Comparison of ENCODE assay signal across 8 cellular contexts in the genomic region with DNA sequence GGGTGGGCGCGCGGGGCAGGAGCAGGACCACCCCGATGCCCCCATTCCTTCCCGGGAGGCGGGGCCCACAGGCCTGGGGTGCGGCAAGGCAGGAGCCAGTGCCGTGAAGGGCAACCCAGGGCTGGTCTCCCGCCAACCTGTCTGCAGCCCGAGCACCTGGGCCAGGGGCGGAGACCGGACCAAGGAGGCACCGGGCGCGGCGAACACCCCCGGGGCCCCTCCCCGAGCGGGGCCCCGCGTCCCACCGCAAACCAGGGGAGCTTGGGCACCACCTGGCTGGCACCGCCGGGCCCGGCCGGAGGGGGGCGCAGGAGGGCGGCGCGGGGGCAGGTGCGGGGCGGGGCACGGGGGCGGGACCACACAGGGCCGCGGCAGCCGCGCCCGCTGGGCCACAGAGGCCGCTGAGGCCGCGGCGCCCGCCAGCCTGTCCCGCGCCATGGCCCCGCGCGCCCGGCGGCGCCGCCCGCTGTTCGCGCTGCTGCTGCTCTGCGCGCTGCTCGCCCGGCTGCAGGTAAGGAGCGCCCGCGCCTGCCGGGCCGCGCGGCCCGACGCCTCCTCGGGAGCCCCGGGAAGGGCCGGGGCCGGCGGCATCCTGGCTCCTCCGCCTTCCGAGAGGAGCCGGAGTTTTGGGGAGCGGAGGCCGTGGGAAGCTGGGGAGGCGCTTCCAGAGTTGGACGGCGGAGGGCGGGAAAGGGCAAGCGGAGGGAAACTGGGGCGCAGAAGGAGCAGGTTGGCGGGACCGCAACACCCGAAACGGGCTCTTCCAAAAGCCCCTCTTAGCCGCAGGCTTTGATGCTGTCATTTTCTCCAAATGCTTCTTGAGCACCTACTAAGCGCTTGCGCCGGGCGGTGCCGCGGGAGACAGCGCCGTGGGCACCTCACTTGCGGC. TPM values are rescaled to one million over a fixed set of nuclear protein-coding genes. Genes with fewer than 3 reads are reported as not detected.
DNase-seq lines count a peak whose midpoint lies in the region; ATAC-seq lines count a peak whose summit lies in the region.

A gene (plus strand): TSS at position 394 of the 889 bp plus-strand sequence. CDS start 43 bp downstream, at position 437.

- peak within 1 kb of the TSS; percentile 92 for H3K4me3 Mint-ChIP-seq in activated T-helper 2 cell treated with anti-CD3 and anti-CD28 coated beads, Interferon-gamma antibody, Interleukin-2, Interleukin-4, amounts not matched to agents 10 μg/mL and 5 μg/mL and 100 μg/mL, durations not matched to agents 14 hours and 24 hours and 36 hours (ENCODE audit: low read depth)

- H3K4me3 ChIP-seq in rectal smooth muscle tissue (ENCODE audit: low read length): peak within 1 kb of the TSS; percentile 64

- DNase-seq in ACHN (peak; percentile 55), NOMO-1 treated with dmso at 0.1 percent for 144 hours (lab: John Stamatoyannopoulos, UW; ENCODE audit: unreplicated experiment) (peak; percentile 16), glomerular visceral epithelial cell (ENCODE audit: extremely low spot score) (peak; percentile 71), NCI-H187 (lab: John Stamatoyannopoulos, UW) (no peak)
- DNase-seq in activated T-helper 2 cell treated with anti-CD3 and anti-CD28 coated beads, Interferon-gamma antibody, Interleukin-2, Interleukin-4, amounts not matched to agents 10 μg/mL and 5 μg/mL and 100 μg/mL, durations not matched to agents 14 hours and 24 hours and 36 hours (ENCODE audit: low spot score): peak; percentile 62

- peaks cover 21% of the 10 kb centered on the region for H3K36me3 Mint-ChIP-seq in activated T-helper 2 cell treated with anti-CD3 and anti-CD28 coated beads, Interferon-gamma antibody, Interleukin-2, Interleukin-4, amounts not matched to agents 10 μg/mL and 5 μg/mL and 100 μg/mL, durations not matched to agents 14 hours and 24 hours and 36 hours (ENCODE audit: low read depth)

- H3K27ac ChIP-seq in rectal smooth muscle tissue (ENCODE audit: low read depth, low read length): no peak within 1 kb of the TSS

- H3K4me1 ChIP-seq in rectal smooth muscle tissue (ENCODE audit: control insufficient read depth, insufficient read depth, low read length): peaks cover 7% of the 10 kb centered on the region

- H3K4me1 Mint-ChIP-seq in activated T-helper 2 cell treated with anti-CD3 and anti-CD28 coated beads, Interferon-gamma antibody, Interleukin-2, Interleukin-4, amounts not matched to agents 10 μg/mL and 5 μg/mL and 100 μg/mL, durations not matched to agents 14 hours and 24 hours and 36 hours (ENCODE audit: low read depth): peaks cover 56% of the 10 kb centered on the region

- H3K27me3 ChIP-seq in rectal smooth muscle tissue (ENCODE audit: control insufficient read depth, insufficient read depth, low read length): peaks cover 25% of the 10 kb centered on the region

- peaks cover 32% of the 10 kb centered on the region for H3K27me3 Mint-ChIP-seq in activated T-helper 2 cell treated with anti-CD3 and anti-CD28 coated beads, Interferon-gamma antibody, Interleukin-2, Interleukin-4, amounts not matched to agents 10 μg/mL and 5 μg/mL and 100 μg/mL, durations not matched to agents 14 hours and 24 hours and 36 hours (ENCODE audit: low read depth)

- peak within 1 kb of the TSS; percentile 82 for H3K27ac Mint-ChIP-seq in activated T-helper 2 cell treated with anti-CD3 and anti-CD28 coated beads, Interferon-gamma antibody, Interleukin-2, Interleukin-4, amounts not matched to agents 10 μg/mL and 5 μg/mL and 100 μg/mL, durations not matched to agents 14 hours and 24 hours and 36 hours

- no peaks in the 10 kb centered on the region for H3K36me3 ChIP-seq in rectal smooth muscle tissue (ENCODE audit: control insufficient read depth, insufficient read depth, low read length)

- intact Hi-C loops in activated T-helper 2 cell treated with anti-CD3 and anti-CD28 coated beads, Interferon-gamma antibody, Interleukin-2, Interleukin-4, amounts not matched to agents 10 μg/mL and 5 μg/mL and 100 μg/mL, durations not matched to agents 14 hours and 24 hours and 36 hours (cut with micrococcal nuclease): loop anchor here (1.0 to 5.0 kb wide), 6 partner anchors 14 to 1042 kb away; a partner anchor contains a TSS

- ATAC-seq in GM18907 (IDR thresholded peaks at IDR 0.05; ENCODE audit: unreplicated experiment) (peak; percentile 64), HG03095 (IDR thresholded peaks at IDR 0.05; ENCODE audit: unreplicated experiment) (peak; percentile 56)

- peak within 1 kb of the TSS; percentile 24 for H3K9ac ChIP-seq in rectal smooth muscle tissue (ENCODE audit: low read length)

- no peaks in the 10 kb centered on the region for H3K9me3 Mint-ChIP-seq in activated T-helper 2 cell treated with anti-CD3 and anti-CD28 coated beads, Interferon-gamma antibody, Interleukin-2, Interleukin-4, amounts not matched to agents 10 μg/mL and 5 μg/mL and 100 μg/mL, durations not matched to agents 14 hours and 24 hours and 36 hours

- in situ Hi-C loops in ACHN (cut with HindIII; ENCODE audit: low pct_ligation_motif_present, low pct_unique_long_range_greater_than_20kb, low sequenced_read_pairs): no loop called here

RNA-seq across cellular contexts. Expression of the gene that starts here (rescaled TPM):
- total RNA-seq in activated T-helper 2 cell treated with anti-CD3 and anti-CD28 coated beads, Interferon-gamma antibody, Interleukin-2, Interleukin-4, amounts not matched to agents 10 μg/mL and 5 μg/mL and 100 μg/mL, durations not matched to agents 14 hours and 24 hours and 36 hours: 38.2 and 43.0 TPM in 2 replicates

Comparison
In these comparisons a context has a peak if more than half of its experiments do, and no peak if none do; other contexts are left out.
1. DNase-seq: peak in ACHN (single experiment), NOMO-1 treated with dmso at 0.1 percent for 144 hours (single experiment), activated T-helper 2 cell treated with anti-CD3 and anti-CD28 coated beads, Interferon-gamma antibody, Interleukin-2, Interleukin-4, amounts not matched to agents 10 μg/mL and 5 μg/mL and 100 μg/mL, durations not matched to agents 14 hours and 24 hours and 36 hours (single experiment) and glomerular visceral epithelial cell (single experiment); none in NCI-H187 (0 of 2).